In genomic region chr11:72123117-72123653, GRCh38 we compare ENCODE assay signal across 34 cellular contexts. TPM values are rescaled to one million over a fixed set of nuclear protein-coding genes. Genes with fewer than 3 reads are reported as not detected.
"Had no signal": no experiment of that assay in that cellular context is flagged by ENCODE, and none has a peak within 500 bp of the region (broad histone marks: within the 10 kb centered on the region; RNA-seq: fewer than 3 reads in every experiment).

No MANE protein-coding gene starts in this region.

- ATAC-seq: activated CD8-positive, alpha-beta T cell treated with anti-CD3 and anti-CD28 coated beads for 36 hours; activated T-cell treated with anti-CD3 and anti-CD28 coated beads, Interleukin-2, amount 50 U/mL, for 72 hours; activated T-helper 17 cell treated with anti-CD3 and anti-CD28 coated beads, Interleukin-2, amount 50 U/mL, for 72 hours; PC-3 had no signal

- H3K27ac ChIP-seq: ascending aorta, breast epithelium, Peyer's patch, SJSA1, WERI-Rb-1 had no signal

- DNase-seq: activated CD4-positive, alpha-beta T cell treated with anti-CD3 and anti-CD28 coated beads, Interleukin-2, amount 10 ng/mL, durations not matched to agents 24 days and 14 days; activated CD4-positive, alpha-beta T cell treated with anti-CD3 and anti-CD28 coated beads, Interleukin-2, amount 50 U/mL, for 4 hours; activated CD4-positive, CD25-positive, alpha-beta regulatory T cell; activated CD8-positive, alpha-beta T cell treated with anti-CD3 and anti-CD28 coated beads for 36 hours; activated effector memory CD4-positive, alpha-beta T cell treated with anti-CD3 and anti-CD28 coated beads, Interleukin-2, amount 50 U/mL, for 16 hours; activated naive CD4-positive, alpha-beta T cell; activated naive CD4-positive, alpha-beta T cell treated with anti-CD3 and anti-CD28 coated beads, Interleukin-2, amount 50 U/mL, for 16 hours; activated naive CD8-positive, alpha-beta T cell treated with anti-CD3 and anti-CD28 coated beads for 36 hours; activated T-cell treated with anti-CD3 and anti-CD28 coated beads, Interleukin-2, amount 50 U/mL, for 1 hour; activated T-cell treated with anti-CD3 and anti-CD28 coated beads, Interleukin-2, amount 50 U/mL, for 72 hours; amygdala; NCI-H1105; NCI-H1436; NCI-H1694; NCI-H2029; NCI-H345; NCI-H524 treated with DMSO at 0.1 percent for 48 hours; PC-3; Peyer's patch; RPMI8226; SHP77 treated with DMSO at 0.1 percent for 48 hours; SW 1271; T-helper 1 cell; T1000; WERI-Rb-1 had no signal

- H3K4me3 ChIP-seq: ascending aorta, breast epithelium, Peyer's patch, SJSA1 had no signal

- H3K36me3 ChIP-seq: ascending aorta, breast epithelium, Peyer's patch, SJSA1, WERI-Rb-1 had no signal

- H3K27me3 ChIP-seq: ascending aorta, breast epithelium, Peyer's patch, SJSA1 had no signal

- H3K4me1 ChIP-seq: ascending aorta, breast epithelium, Peyer's patch, SJSA1 had no signal

- H3K9me3 ChIP-seq: ascending aorta, breast epithelium, Peyer's patch, SJSA1 had no signal

RNA-seq across cellular contexts. Expression of gene ANAPC15, which starts 10.7 kb away (rescaled TPM):
- total RNA-seq: ascending aorta had no signal

RNA-seq across cellular contexts. Expression of gene FOLR3, which starts 12.3 kb away (rescaled TPM):
- total RNA-seq: activated CD4-positive, alpha-beta T cell treated with anti-CD3 and anti-CD28 coated beads, Interleukin-2, amount 10 ng/mL, durations not matched to agents 24 days and 14 days; activated CD8-positive, alpha-beta memory T cell treated with anti-CD3 and anti-CD28 coated beads for 36 hours; activated CD8-positive, alpha-beta T cell treated with anti-CD3 and anti-CD28 coated beads for 36 hours; activated naive CD8-positive, alpha-beta T cell treated with anti-CD3 and anti-CD28 coated beads for 36 hours; activated T-cell treated with anti-CD3 and anti-CD28 coated beads, Interleukin-2, amount 50 U/mL, for 72 hours; activated T-helper 17 cell treated with anti-CD3 and anti-CD28 coated beads, Interleukin-2, amount 50 U/mL, for 72 hours; ascending aorta; cardiac septum; NCI-H460; PC-3; Peyer's patch; SJSA1; T-helper 2 cell treated with Interferon-gamma antibody and Interleukin-4, amounts not matched to agents 100 ng/mL and 5 ng/mL, for 36 hours had no signal

RNA-seq across cellular contexts. Expression of gene TOMT, which starts 17.5 kb away (rescaled TPM):
- total RNA-seq: activated CD4-positive, alpha-beta T cell treated with anti-CD3 and anti-CD28 coated beads, Interleukin-2, amount 10 ng/mL, durations not matched to agents 24 days and 14 days; activated CD8-positive, alpha-beta memory T cell treated with anti-CD3 and anti-CD28 coated beads for 36 hours; activated CD8-positive, alpha-beta T cell treated with anti-CD3 and anti-CD28 coated beads for 36 hours; activated naive CD8-positive, alpha-beta T cell treated with anti-CD3 and anti-CD28 coated beads for 36 hours; activated T-cell treated with anti-CD3 and anti-CD28 coated beads, Interleukin-2, amount 50 U/mL, for 72 hours; ascending aorta; breast epithelium; cardiac septum; MCF 10A; NCI-H460; PC-3; Peyer's patch; SJSA1 had no signal
